In the genomic region with DNA sequence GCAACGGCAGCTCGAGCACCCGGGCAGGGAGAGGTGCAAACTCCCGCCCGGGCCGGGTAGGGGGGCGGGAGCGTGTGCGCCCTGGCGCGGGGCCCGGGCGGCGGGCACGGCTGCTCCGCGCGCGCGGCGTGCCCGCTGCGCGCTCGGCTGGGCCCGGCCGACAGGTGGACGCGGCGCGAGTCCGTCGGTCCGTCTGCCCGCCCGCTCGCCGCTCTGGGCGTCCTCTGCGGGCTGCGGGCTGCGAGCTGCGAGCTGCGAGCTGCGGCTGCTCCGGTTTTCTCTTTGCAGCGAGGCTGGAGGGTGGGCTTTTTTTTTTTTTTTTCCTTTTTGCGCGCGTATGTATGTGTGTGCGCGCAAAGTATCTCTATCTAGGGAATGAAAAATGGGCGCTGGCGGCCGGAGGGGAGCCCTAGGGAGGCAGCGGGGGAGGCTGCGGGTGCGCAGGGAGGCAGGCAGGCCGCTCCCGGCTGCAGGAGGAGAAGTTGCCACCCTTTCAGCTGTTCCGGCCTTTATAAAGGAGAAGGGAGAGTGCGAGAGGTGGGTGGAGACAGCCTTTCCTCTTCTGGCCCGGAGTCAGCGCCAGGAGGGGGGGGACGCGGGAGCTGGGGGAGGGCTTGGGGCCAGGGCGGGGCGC, we compare ENCODE assay signal across 8 cellular contexts. TPM values are rescaled to one million over a fixed set of nuclear protein-coding genes. Genes with fewer than 3 reads are reported as not detected.
DNase-seq lines count a peak whose midpoint lies in the region; ATAC-seq, FAIRE-seq and TF ChIP-seq lines count a peak whose summit lies in the region.

A gene (minus strand): TSS at position 487 of the 634 bp plus-strand sequence. CDS start 1,019 bp downstream, outside the sequence.

- peak; percentile 68 to 82 (median 80) for TF ChIP-seq POLR2A in body of pancreas (IDR thresholded peaks at IDR 0.05)

- dilution Hi-C loops in keratinocyte (cut with MboI; ENCODE audit: extremely low pct_ligation_motif_present, low sequenced_read_pairs), result no loop called here

- TF ChIP-seq CTCF in body of pancreas (IDR thresholded peaks at IDR 0.05) (peak in 2 of 7 experiments; percentile 36), keratinocyte (optimal IDR thresholded peaks at IDR 0.05 in 1 of 3, IDR thresholded peaks at IDR 0.05 in 1 of 3, conservative IDR thresholded peaks at IDR 0.05 in 1 of 3; ENCODE audit: extremely low read depth in 1 of 3, insufficient read depth in 2 of 3, low read length in 3 of 3) (no peak)

- H3K79me2 ChIP-seq in keratinocyte (ENCODE audit: control insufficient read depth, insufficient read depth, low read length), result peaks cover 20% of the 10 kb centered on the region

- intact Hi-C loops in CD4-positive, alpha-beta memory T cell (cut with micrococcal nuclease), result loop anchor here (5.0 to 10.0 kb wide), 2 partner anchors 37 to 280 kb away; a partner anchor contains a TSS
- intact Hi-C loops in body of pancreas (cut with DNase I), result loop anchor here (5.0 kb wide), 3 partner anchors 58 to 72 kb away; no protein-coding TSS in a partner anchor

- WGBS in body of pancreas, 2 donors, result 1 to 2% methylated on average over 23 to 64 of the region's 68 CpGs
- 0 to 1% (median 1%) methylated on average over 61 to 68 of the region's 68 CpGs for whole genome bisulfite sequencing in small intestine, 3 donors

- FAIRE-seq in keratinocyte (lab: Jason Lieb, UNC), result no peak
- no peak for FAIRE-seq in small intestine (lab: Jason Lieb, UNC)

- H3K27ac ChIP-seq in CD4-positive, alpha-beta memory T cell (ENCODE audit: low read depth, low read length), result no peak within 1 kb of the TSS
- H3K27ac ChIP-seq in body of pancreas, result peak within 1 kb of the TSS; percentile 68 to 87 (median 80)
- H3K27ac ChIP-seq in keratinocyte (ENCODE audit: control insufficient read depth, insufficient read depth, low read length), result peak within 1 kb of the TSS; percentile 26
- H3K27ac ChIP-seq in small intestine (ENCODE audit: low read depth in 1 of 2, low read length in 1 of 2), result peak within 1 kb of the TSS in 1 of 2 donors; percentile 56

- POLR2A ChIA-PET in CD4-positive, alpha-beta memory T cell (lab: Charles Lee; ENCODE audit: partially characterized antibody), result interaction anchor here (0.7 to 9.1 kb wide), 12 partner anchors 9 to 92 kb away, joined by 3 to 167 read pairs (median 6); a partner anchor contains a TSS

- peak within 1 kb of the TSS in 1 of 2 donors; percentile 68 for H3K4me3 ChIP-seq in CD4-positive, alpha-beta memory T cell (ENCODE audit: low read length in 2 of 2)
- peak within 1 kb of the TSS in 1 of 2 donors; percentile 52 for H3K4me3 ChIP-seq in body of pancreas
- H3K4me3 ChIP-seq in keratinocyte (ENCODE audit: control insufficient read depth in 2 of 3, extremely low read depth in 1 of 3, insufficient read depth in 2 of 3, low read depth in 1 of 3, low read length in 3 of 3), result peak within 1 kb of the TSS; percentile 64 to 87 (median 78)
- H3K4me3 ChIP-seq in small intestine (ENCODE audit: low read depth in 1 of 2, low read length in 2 of 2), result peak within 1 kb of the TSS; percentile 24 to 25

- H3K36me3 Mint-ChIP-seq in CD4-positive, alpha-beta memory T cell, result peaks cover 0 to 23% of the 10 kb centered on the region in 2 donors

- peak within 1 kb of the TSS; percentile 84 for H3K4me2 ChIP-seq in keratinocyte (ENCODE audit: control insufficient read depth, extremely low read depth, insufficient read depth, low read depth, low read length)

- H3K4me3 Mint-ChIP-seq in CD4-positive, alpha-beta memory T cell, result peak within 1 kb of the TSS; percentile 81 to 96 (median 89)

- H3K9me3 Mint-ChIP-seq in CD4-positive, alpha-beta memory T cell, result peaks cover 0 to 2% (median 0%) of the 10 kb centered on the region in 8 donors

- no peaks in the 10 kb centered on the region for H3K9me3 ChIP-seq in CD4-positive, alpha-beta memory T cell (ENCODE audit: control insufficient read depth in 1 of 2, low read length in 2 of 2)
- no peaks in the 10 kb centered on the region for H3K9me3 ChIP-seq in body of pancreas
- no peaks in the 10 kb centered on the region for H3K9me3 ChIP-seq in keratinocyte (ENCODE audit: control insufficient read depth, low read depth, low read length)
- H3K9me3 ChIP-seq in small intestine (ENCODE audit: control insufficient read depth, low read depth), result no peaks in the 10 kb centered on the region

- no peaks in the 10 kb centered on the region for H4K20me1 ChIP-seq in keratinocyte (ENCODE audit: control insufficient read depth, extremely low read depth, insufficient read depth, low read length)

- no peaks in the 10 kb centered on the region for H3K9me1 ChIP-seq in keratinocyte (ENCODE audit: control insufficient read depth, extremely low read depth, insufficient read depth, low read length)

- H3K27me3 Mint-ChIP-seq in CD4-positive, alpha-beta memory T cell, result peaks cover 5 to 11% of the 10 kb centered on the region in 2 donors

- CTCF ChIA-PET in CD4-positive, alpha-beta memory T cell (lab: Charles Lee; ENCODE audit: partially characterized antibody), result interaction anchor here (0.8 to 1.4 kb wide), 3 partner anchors 72 to 75 kb away, joined by 3 to 4 read pairs (median 3); no protein-coding TSS in a partner anchor

- peak within 1 kb of the TSS in 5 of 7 donors; percentile 51 to 91 (median 86) for H3K27ac Mint-ChIP-seq in CD4-positive, alpha-beta memory T cell

- peak within 1 kb of the TSS; percentile 62 for H3K9ac ChIP-seq in keratinocyte (ENCODE audit: control insufficient read depth, extremely low read depth, insufficient read depth, low read length)

- ATAC-seq in body of pancreas, result peak; percentile 30
- no peak for ATAC-seq in GM18511 (IDR thresholded peaks at IDR 0.05; ENCODE audit: unreplicated experiment)
- ATAC-seq in GM18870 (IDR thresholded peaks at IDR 0.05; ENCODE audit: unreplicated experiment), result no peak
- no peak for ATAC-seq in GM21526 (IDR thresholded peaks at IDR 0.05; ENCODE audit: low FRiP score, unreplicated experiment)

- no peak for DNase-seq in CD4-positive, alpha-beta memory T cell
- DNase-seq in Kasumi-1 (lab: John Stamatoyannopoulos, UW) (peak; percentile 52 to 60), body of pancreas (peak; percentile 47 to 70 (median 66)), keratinocyte (ENCODE audit: low read depth, low spot score) (no peak), small intestine (no peak)

- H3K36me3 ChIP-seq in CD4-positive, alpha-beta memory T cell (ENCODE audit: insufficient read depth, low read length), result no peaks in the 10 kb centered on the region
- H3K36me3 ChIP-seq in body of pancreas (replicated peaks in 1 of 2; ENCODE audit: insufficient read depth in 1 of 2, low read depth in 2 of 2) (no peaks in the 10 kb centered on the region), keratinocyte (ENCODE audit: control insufficient read depth in 2 of 2, extremely low read depth in 1 of 2, insufficient read depth in 2 of 2, low read length in 2 of 2) (no peaks in the 10 kb centered on the region), small intestine (ENCODE audit: control insufficient read depth in 2 of 2, insufficient read depth in 2 of 2, low read length in 2 of 2) (no peaks in the 10 kb centered on the region)

- H2AFZ ChIP-seq in keratinocyte (ENCODE audit: control insufficient read depth, low read length), result peak within 1 kb of the TSS; percentile 12

- peaks cover 25 to 57% (median 32%) of the 10 kb centered on the region in 4 donors for H3K4me1 Mint-ChIP-seq in CD4-positive, alpha-beta memory T cell

- no peaks in the 10 kb centered on the region for H3K27me3 ChIP-seq in CD4-positive, alpha-beta memory T cell (ENCODE audit: insufficient read depth, low read length)
- H3K27me3 ChIP-seq in body of pancreas (no peaks in the 10 kb centered on the region), keratinocyte (ENCODE audit: control insufficient read depth, extremely low read depth, insufficient read depth, low read length) (peaks cover 3% of the 10 kb centered on the region), small intestine (ENCODE audit: control insufficient read depth in 2 of 2, insufficient read depth in 2 of 2, low read length in 2 of 2) (peaks cover 18 to 20% of the 10 kb centered on the region in 2 donors)

- H3K4me1 ChIP-seq in CD4-positive, alpha-beta memory T cell (ENCODE audit: insufficient read depth, low read length), result peaks cover 40% of the 10 kb centered on the region
- peaks cover 60% of the 10 kb centered on the region for H3K4me1 ChIP-seq in body of pancreas
- peaks cover 22% of the 10 kb centered on the region for H3K4me1 ChIP-seq in keratinocyte (ENCODE audit: control insufficient read depth, extremely low read depth, insufficient read depth, low read length)
- H3K4me1 ChIP-seq in small intestine (ENCODE audit: control insufficient read depth in 2 of 2, insufficient read depth in 1 of 2, low read depth in 1 of 2, low read length in 1 of 2), result peaks cover 0 to 6% of the 10 kb centered on the region in 2 donors

RNA-seq across cellular contexts. Expression of the gene that starts here (rescaled TPM):
- total RNA-seq in CD4-positive, alpha-beta memory T cell, result 10 to 100 TPM; 15.7 to 16.9 TPM
- polyA plus RNA-seq in CD4-positive, alpha-beta memory T cell, result 10 to 100 TPM in 1 of 2 donors, 1 to 10 TPM in 1; 6.8 to 11.4 TPM
- total RNA-seq in body of pancreas, result 10 to 100 TPM in 1 of 2 donors, 1 to 10 TPM in 1; 7.0 to 15.8 TPM
- polyA plus RNA-seq in keratinocyte (4.3 to 10.3 TPM (median 6.0 TPM) in 3 replicates), small intestine (1 to 10 TPM in 1 of 3 donors, under 1 TPM in 2; 0.22 to 7.5 (median 0.54) TPM)
- 4.1 TPM for polyA plus RNA-seq in keratinocyte (2011; ENCODE audit: low read depth)
- 5.7 and 7.5 TPM in 2 replicates for polyA plus RNA-seq in keratinocyte (2011; cell fraction: cytosol; rRNA removed)
- 13.7 and 15.8 TPM in 2 replicates for polyA plus RNA-seq in keratinocyte (2011; cell fraction: nucleus; rRNA removed)
- 2.2 and 8.5 TPM in 2 replicates for polyA plus RNA-seq in keratinocyte (2012; ENCODE audit: low replicate concordance)
- 4.4 to 17.7 TPM (median 4.6 TPM) in 3 replicates for polyA minus RNA-seq in keratinocyte
- 9.4 TPM for polyA minus RNA-seq in keratinocyte (2011; cell fraction: cytosol; rRNA and poly(A)+ RNA removed)
- 9.4 and 9.9 TPM in 2 replicates for polyA minus RNA-seq in keratinocyte (2011; cell fraction: nucleus; rRNA and poly(A)+ RNA removed)

Comparison
In these comparisons a context has a peak if more than half of its experiments do, and no peak if none do; other contexts are left out.
1. DNase-seq: peak in Kasumi-1 (2 of 2) and body of pancreas (4 of 4); none in CD4-positive, alpha-beta memory T cell (0 of 5), keratinocyte (single experiment) and small intestine (single experiment).